In the genomic region with DNA sequence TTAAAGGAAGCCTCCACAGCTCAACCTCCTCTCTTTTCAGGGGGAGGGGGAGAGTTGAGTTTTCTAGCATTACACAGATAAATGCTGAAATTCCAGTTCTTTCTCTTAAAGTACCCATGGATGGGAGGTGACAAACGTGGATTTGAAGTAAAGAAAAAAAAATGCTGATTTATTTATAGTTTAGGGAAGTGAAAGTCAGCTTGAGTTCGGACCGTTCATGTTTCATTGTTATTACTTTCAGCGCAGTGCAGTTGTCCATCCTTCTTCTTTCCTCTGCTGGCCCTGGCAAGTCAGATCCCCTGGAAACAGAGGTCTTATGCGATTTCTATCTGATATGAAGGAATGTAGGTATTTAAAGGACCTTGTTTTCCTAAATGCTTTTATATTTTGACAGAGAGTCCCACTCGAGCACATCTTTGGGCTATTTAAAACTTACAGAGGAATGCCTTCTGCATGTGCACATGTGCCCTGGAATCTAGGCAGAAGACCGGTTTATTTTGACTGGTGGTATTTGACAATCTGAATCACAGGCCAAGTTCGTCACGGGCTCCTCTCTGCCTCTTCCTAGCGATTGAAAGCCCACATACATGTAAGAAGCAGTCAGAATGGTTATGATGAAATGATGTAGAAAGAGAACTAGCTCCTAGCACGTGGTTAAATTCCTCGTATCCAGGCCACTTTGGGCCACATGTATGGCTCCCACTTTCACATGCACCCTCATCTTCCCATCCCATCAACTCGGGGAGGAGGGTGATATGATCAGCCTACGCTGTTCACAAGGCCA, we compare ENCODE assay signal across 12 cellular contexts.
DNase-seq lines count a peak whose midpoint lies in the region; ATAC-seq and TF ChIP-seq lines count a peak whose summit lies in the region.
"Had no signal": no experiment of that assay in that cellular context is flagged by ENCODE, and none has a peak within 500 bp of the region (broad histone marks: within the 10 kb centered on the region; RNA-seq: fewer than 3 reads in every experiment).

No MANE protein-coding gene starts in this region.

- intact Hi-C loops in ascending aorta (cut with DNase I): no loop called here

- ATAC-seq in GM18520 (IDR thresholded peaks at IDR 0.05; ENCODE audit: unreplicated experiment): peak; percentile 47
- ATAC-seq in GM21737 (IDR thresholded peaks at IDR 0.05; ENCODE audit: unreplicated experiment): peak; percentile 80
- peak; percentile 70 for ATAC-seq in HG03460 (IDR thresholded peaks at IDR 0.05; ENCODE audit: unreplicated experiment)
- no peak for ATAC-seq in activated T-helper 17 cell treated with anti-CD3 and anti-CD28 coated beads, Interleukin-2, amount 50 U/mL, for 72 hours (replicated peaks)

- no peaks in the 10 kb centered on the region for H3K36me3 ChIP-seq in ascending aorta
- H3K36me3 ChIP-seq: cardiac muscle cell, ovary had no signal

- no peak overlapping the region for H3K27ac ChIP-seq in ascending aorta
- H3K27ac ChIP-seq: cardiac muscle cell, ovary had no signal

- H3K4me1 Mint-ChIP-seq in activated T-helper 17 cell treated with anti-CD3 and anti-CD28 coated beads, Interleukin-2, amount 50 U/mL, for 72 hours: no peaks in the 10 kb centered on the region

- H3K27me3 ChIP-seq in ascending aorta: no peaks in the 10 kb centered on the region
- H3K27me3 ChIP-seq: cardiac muscle cell, ovary had no signal

- no peaks in the 10 kb centered on the region for H3K9me3 ChIP-seq in ascending aorta
- H3K9me3 ChIP-seq: ovary had no signal

- H3K4me1 ChIP-seq in ascending aorta: no peaks in the 10 kb centered on the region

- no peak overlapping the region for H3K4me3 ChIP-seq in ascending aorta
- H3K4me3 ChIP-seq: cardiac muscle cell, ovary had no signal

- no peaks in the 10 kb centered on the region for H3K36me3 Mint-ChIP-seq in activated T-helper 17 cell treated with anti-CD3 and anti-CD28 coated beads, Interleukin-2, amount 50 U/mL, for 72 hours (ENCODE audit: low read depth)

- no peak overlapping the region for H3K27ac Mint-ChIP-seq in activated T-helper 17 cell treated with anti-CD3 and anti-CD28 coated beads, Interleukin-2, amount 50 U/mL, for 72 hours

- DNase-seq in fibroblast of peridontal ligament (ENCODE audit: extremely low read depth) (peak; percentile 18), NCI-H345 (lab: John Stamatoyannopoulos, UW) (no peak), middle frontal gyrus (ENCODE audit: extremely low spot score, low spot score) (no peak), ascending aorta (ENCODE audit: low spot score in 2 of 2) (no peak)
- DNase-seq: activated CD4-positive, alpha-beta T cell treated with anti-CD3 and anti-CD28 coated beads, Interleukin-2, amount 50 U/mL, for 48 hours; DMS53; ovary had no signal

- TF ChIP-seq CTCF in ascending aorta (IDR thresholded peaks at IDR 0.05): no peak

- no peak overlapping the region for H3K4me3 Mint-ChIP-seq in activated T-helper 17 cell treated with anti-CD3 and anti-CD28 coated beads, Interleukin-2, amount 50 U/mL, for 72 hours

- no peaks in the 10 kb centered on the region for H3K27me3 Mint-ChIP-seq in activated T-helper 17 cell treated with anti-CD3 and anti-CD28 coated beads, Interleukin-2, amount 50 U/mL, for 72 hours

- peaks cover 4% of the 10 kb centered on the region for H3K9me3 Mint-ChIP-seq in activated T-helper 17 cell treated with anti-CD3 and anti-CD28 coated beads, Interleukin-2, amount 50 U/mL, for 72 hours
